21 cellular contexts compared by ENCODE assay signal in the genomic region with DNA sequence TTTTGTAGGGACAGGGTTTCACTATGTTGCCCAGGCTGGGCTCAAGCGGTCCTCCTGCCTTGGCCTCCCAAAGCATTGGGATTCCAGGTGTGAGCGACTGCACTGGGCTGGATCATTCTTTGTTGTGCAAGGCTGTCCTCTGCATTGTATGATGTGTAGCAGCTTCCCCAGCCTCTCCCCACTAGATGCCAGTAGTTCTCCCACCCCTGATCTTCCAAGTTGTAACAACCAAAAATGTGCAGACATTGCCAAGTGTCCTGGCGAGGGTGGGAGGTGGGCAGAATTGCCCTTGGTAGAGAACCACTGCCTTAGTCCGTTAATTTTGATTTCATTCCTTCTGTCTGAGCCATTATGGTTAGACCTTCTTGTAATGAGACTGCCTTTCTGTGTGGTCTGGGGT. TPM values are rescaled to one million over a fixed set of nuclear protein-coding genes. Genes with fewer than 3 reads are reported as not detected.
DNase-seq lines count a peak whose midpoint lies in the region; ATAC-seq and TF ChIP-seq lines count a peak whose summit lies in the region.
"Had no signal": no experiment of that assay in that cellular context is flagged by ENCODE, and none has a peak within 500 bp of the region (broad histone marks: within the 10 kb centered on the region; RNA-seq: fewer than 3 reads in every experiment).

No MANE protein-coding gene starts in this region.

- H2AFZ ChIP-seq in ACC112 (ENCODE audit: low read length, unreplicated experiment) = no peak overlapping the region
- H2AFZ ChIP-seq in osteoblast (ENCODE audit: low read length) = no peak overlapping the region
- H2AFZ ChIP-seq: GM23338, parathyroid adenoma had no signal

- no peak overlapping the region for H3K4me3 ChIP-seq in ACC112 (ENCODE audit: low read depth, low read length)
- no peak overlapping the region for H3K4me3 ChIP-seq in ascending aorta
- no peak overlapping the region for H3K4me3 ChIP-seq in osteoblast (ENCODE audit: insufficient read depth, low read length)
- H3K4me3 ChIP-seq: cardiac muscle cell, GM23338 had no signal

- H3K36me3 ChIP-seq in ACC112 (ENCODE audit: insufficient read depth, low read length) (peaks cover 3% of the 10 kb centered on the region; the same call in 1 of the 2 replicates), ascending aorta (no peaks in the 10 kb centered on the region), osteoblast (ENCODE audit: insufficient read depth, low read length) (no peaks in the 10 kb centered on the region)
- H3K36me3 ChIP-seq: cardiac muscle cell had no signal

- H3K9me3 Mint-ChIP-seq in HFFc6 = no peaks in the 10 kb centered on the region
- H3K9me3 Mint-ChIP-seq: activated T-helper 1 cell treated with anti-CD3 and anti-CD28 coated beads, Interleukin-12 subunit alpha, Interleukin-12 subunit beta, Interleukin-2, Interleukin-4 antibody, amounts not matched to agents 30 ng/mL and 10 ng/mL and 1 ng/mL, durations not matched to agents 14 hours and 24 hours and 36 hours; GM23338; memory B cell; naive thymus-derived CD8-positive, alpha-beta T cell had no signal

- no peaks in the 10 kb centered on the region for H3K9me3 ChIP-seq in ascending aorta
- H3K9me3 ChIP-seq in osteoblast (ENCODE audit: low read depth, low read length) = no peaks in the 10 kb centered on the region
- H3K9me3 ChIP-seq: Caco-2 had no signal

- no peaks in the 10 kb centered on the region; the same call in 1 of the 2 replicates for H3K27me3 Mint-ChIP-seq in HFFc6 (ENCODE audit: insufficient read depth)
- H3K27me3 Mint-ChIP-seq: memory B cell; naive thymus-derived CD8-positive, alpha-beta T cell had no signal

- H3K36me3 Mint-ChIP-seq in HFFc6 (ENCODE audit: low read depth) = peaks cover 11% of the 10 kb centered on the region

- intact Hi-C loops in ascending aorta (cut with DNase I) = no loop called here

- H3K4me1 ChIP-seq in ACC112 (ENCODE audit: control insufficient read depth, insufficient read depth, low read length, unreplicated experiment) (peaks cover 52% of the 10 kb centered on the region), ascending aorta (peaks cover 20 to 76% of the 10 kb centered on the region in 2 donors), osteoblast (ENCODE audit: insufficient read depth, low read length) (peaks cover 58% of the 10 kb centered on the region)
- H3K4me1 ChIP-seq: Caco-2, parathyroid adenoma had no signal

- H3K27me3 ChIP-seq in ACC112 (ENCODE audit: insufficient read depth, low read length) (no peaks in the 10 kb centered on the region), ascending aorta (no peaks in the 10 kb centered on the region), osteoblast (ENCODE audit: insufficient read depth, low read length) (no peaks in the 10 kb centered on the region)
- H3K27me3 ChIP-seq: cardiac muscle cell had no signal

- peaks cover 93% of the 10 kb centered on the region for H3K4me1 Mint-ChIP-seq in HFFc6 (ENCODE audit: low read depth)

- TF ChIP-seq CTCF in HFFc6 (IDR thresholded peaks at IDR 0.05) (no peak), ascending aorta (IDR thresholded peaks at IDR 0.05) (no peak), osteoblast (IDR thresholded peaks at IDR 0.05; ENCODE audit: extremely low read depth, low read depth, low read length) (peak; percentile 23)

- H3K79me2 ChIP-seq in ACC112 (ENCODE audit: control insufficient read depth, insufficient read depth, low read length, unreplicated experiment) (peaks cover 99% of the 10 kb centered on the region), osteoblast (ENCODE audit: insufficient read depth, low read length) (peaks cover 99% of the 10 kb centered on the region)

- H3K27ac ChIP-seq in ACC112 (ENCODE audit: low read depth, low read length) (peak overlapping the region; percentile 81; the same call in 1 of the 2 replicates), ascending aorta (peak overlapping the region; percentile 47 to 62), osteoblast (ENCODE audit: low read depth, low read length) (peak overlapping the region; percentile 92)
- H3K27ac ChIP-seq: cardiac muscle cell, parathyroid adenoma had no signal

- no peak for ATAC-seq in GM18907 (IDR thresholded peaks at IDR 0.05; ENCODE audit: unreplicated experiment)
- ATAC-seq: activated CD4-positive, CD25-positive, alpha-beta regulatory T cell treated with anti-CD3 and anti-CD28 coated beads, Interleukin-2, amount 50 U/mL, for 24 hours; GM23338; naive thymus-derived CD8-positive, alpha-beta T cell had no signal

- peaks cover 56% of the 10 kb centered on the region for H4K20me1 ChIP-seq in osteoblast (ENCODE audit: insufficient read depth, low read length)

- peak overlapping the region; percentile 77; the same call in 1 of the 2 replicates for H3K27ac Mint-ChIP-seq in HFFc6
- H3K27ac Mint-ChIP-seq: activated T-helper 1 cell treated with anti-CD3 and anti-CD28 coated beads, Interleukin-12 subunit alpha, Interleukin-12 subunit beta, Interleukin-2, Interleukin-4 antibody, amounts not matched to agents 30 ng/mL and 10 ng/mL and 1 ng/mL, durations not matched to agents 14 hours and 24 hours and 36 hours; GM23338; memory B cell had no signal

- no peak overlapping the region for H3K4me2 ChIP-seq in osteoblast (ENCODE audit: insufficient read depth, low read length)
- H3K4me2 ChIP-seq: GM23338 had no signal

- DNase-seq in HFFc6 (no peak), ascending aorta (ENCODE audit: low spot score in 2 of 2) (no peak), osteoblast (ENCODE audit: insufficient read length, low spot score, missing footprints) (no peak), NCI-H2029 treated with DMSO at 0.1 percent for 48 hours (lab: John Stamatoyannopoulos, UW) (no peak), GOT3 (lab: John Stamatoyannopoulos, UW) (no peak), HPDE6-E6E7 (ENCODE audit: extremely low spot score) (no peak)
- DNase-seq: Caco-2; kidney glomerular epithelial cell; naive thymus-derived CD8-positive, alpha-beta T cell; NCI-H1436; stimulated activated CD4-positive, alpha-beta T cell treated with anti-CD3 and anti-CD28 coated beads, Interleukin-12 subunit alpha, Interleukin-12 subunit beta, amount 100 ng/mL, for 4 hours; stimulated activated CD8-positive, alpha-beta memory T cell treated with anti-CD3 and anti-CD28 coated beads, Interleukin-4, amount 100 ng/mL, for 48 hours; T-helper 9 cell had no signal

- H3K4me3 Mint-ChIP-seq in HFFc6 = no peak overlapping the region
- H3K4me3 Mint-ChIP-seq: activated T-helper 1 cell treated with anti-CD3 and anti-CD28 coated beads, Interleukin-12 subunit alpha, Interleukin-12 subunit beta, Interleukin-2, Interleukin-4 antibody, amounts not matched to agents 30 ng/mL and 10 ng/mL and 1 ng/mL, durations not matched to agents 14 hours and 24 hours and 36 hours; GM23338; memory B cell; naive thymus-derived CD8-positive, alpha-beta T cell had no signal

RNA-seq across cellular contexts. Expression of a gene that starts 7.2 kb away (rescaled TPM):
- 100 to 1,000 TPM; 174 to 194 (median 181) TPM for total RNA-seq in HFFc6 (2021; fragmentation: NEBNext Ultra II Directional; extraction: Animal tissue kit (Norgen Biotek cat#: 25700))
- total RNA-seq in ascending aorta (129 TPM), osteoblast (81.9 and 83.2 TPM in 2 replicates)
